In genomic region chr11:13135385-13136271, GRCh38 we compare ENCODE assay signal across 1 cellular context.
TF ChIP-seq lines count a peak whose summit lies in the region.

No MANE protein-coding gene starts in this region.

TF ChIP-seq in endothelial cell of umbilical vein, 7 proteins besides CTCF, POLR2A, EP300 and RAD21 (continued from another document):
- TF ChIP-seq EZH2 (IDR thresholded peaks at IDR 0.05; ENCODE audit: borderline replicate concordance, low read depth, low read length, severe bottlenecking), result no peak
- no peak for TF ChIP-seq MYC (IDR thresholded peaks at IDR 0.05; ENCODE audit: low read depth, low read length)
